ENCODE assay signal across 8 cellular contexts in the genomic region with DNA sequence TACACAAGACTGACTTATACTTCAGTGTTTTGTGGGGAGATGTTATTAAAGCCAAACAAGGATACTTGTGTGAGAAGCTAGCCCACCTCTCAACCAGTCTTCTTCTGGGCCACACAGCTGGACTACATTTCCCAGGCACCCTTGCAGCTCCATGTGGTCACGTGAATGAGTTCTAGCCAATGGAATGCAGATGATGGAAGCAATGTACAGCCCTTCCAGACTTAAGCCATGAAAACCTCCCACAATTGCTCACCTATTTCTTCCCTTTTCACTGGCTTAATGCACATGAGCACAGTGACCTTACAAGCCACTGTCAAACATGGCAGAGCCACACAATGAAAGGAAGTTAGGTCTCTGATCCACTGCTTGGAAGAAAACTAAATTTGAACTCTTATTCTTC. TPM values are rescaled to one million over a fixed set of nuclear protein-coding genes. Genes with fewer than 3 reads are reported as not detected.
DNase-seq lines count a peak whose midpoint lies in the region; FAIRE-seq and TF ChIP-seq lines count a peak whose summit lies in the region.

No MANE protein-coding gene starts in this region.

- peak; percentile 93 for FAIRE-seq in G401.6 (lab: Jason Lieb, UNC)

- H3K27me3 ChIP-seq in H7 (ENCODE audit: control insufficient read depth, insufficient read depth, low read length) = no peaks in the 10 kb centered on the region

- H3K4me3 ChIP-seq in H7 (ENCODE audit: insufficient read depth, low read depth, low read length) = no peak overlapping the region

- in situ Hi-C loops in ACHN (cut with HindIII; ENCODE audit: low pct_ligation_motif_present, low pct_unique_long_range_greater_than_20kb, low sequenced_read_pairs) = no loop called here

- no peaks in the 10 kb centered on the region for H3K36me3 ChIP-seq in H7 (replicated peaks; ENCODE audit: control insufficient read depth, insufficient read depth, low read length)

- TF ChIP-seq EP300 in Ishikawa (IDR thresholded peaks at IDR 0.05; ENCODE audit: borderline replicate concordance) = no peak

- DNase-seq in ACHN (peak; percentile 83), H7 (peak; percentile 62), SK-N-DZ (ENCODE audit: low spot score) (peak; percentile 70), fibroblast of peridontal ligament (ENCODE audit: extremely low read depth) (peak; percentile 66), renal cortical epithelial cell (ENCODE audit: low read depth) (peak; percentile 77), NCI-H2029 treated with DMSO at 0.1 percent for 48 hours (lab: John Stamatoyannopoulos, UW) (no peak)

- TF ChIP-seq RAD21 in Ishikawa (IDR thresholded peaks at IDR 0.05; ENCODE audit: low read depth) = no peak

TF ChIP-seq in Ishikawa, 13 proteins besides CTCF, POLR2A, EP300 and RAD21:
- TF ChIP-seq FOXM1 (IDR thresholded peaks at IDR 0.05; ENCODE audit: borderline replicate concordance, low read depth) = no peak
- TF ChIP-seq CREB1 (IDR thresholded peaks at IDR 0.05; ENCODE audit: low read depth) = no peak
- TF ChIP-seq ZBTB7A (IDR thresholded peaks at IDR 0.05; ENCODE audit: low read depth) = no peak
- TF ChIP-seq, protein P1, sequence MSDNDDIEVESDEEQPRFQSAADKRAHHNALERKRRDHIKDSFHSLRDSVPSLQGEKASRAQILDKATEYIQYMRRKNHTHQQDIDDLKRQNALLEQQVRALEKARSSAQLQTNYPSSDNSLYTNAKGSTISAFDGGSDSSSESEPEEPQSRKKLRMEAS (IDR thresholded peaks at IDR 0.05) = no peak
- TF ChIP-seq NFIC (IDR thresholded peaks at IDR 0.05) = no peak
- TF ChIP-seq, protein P2, sequence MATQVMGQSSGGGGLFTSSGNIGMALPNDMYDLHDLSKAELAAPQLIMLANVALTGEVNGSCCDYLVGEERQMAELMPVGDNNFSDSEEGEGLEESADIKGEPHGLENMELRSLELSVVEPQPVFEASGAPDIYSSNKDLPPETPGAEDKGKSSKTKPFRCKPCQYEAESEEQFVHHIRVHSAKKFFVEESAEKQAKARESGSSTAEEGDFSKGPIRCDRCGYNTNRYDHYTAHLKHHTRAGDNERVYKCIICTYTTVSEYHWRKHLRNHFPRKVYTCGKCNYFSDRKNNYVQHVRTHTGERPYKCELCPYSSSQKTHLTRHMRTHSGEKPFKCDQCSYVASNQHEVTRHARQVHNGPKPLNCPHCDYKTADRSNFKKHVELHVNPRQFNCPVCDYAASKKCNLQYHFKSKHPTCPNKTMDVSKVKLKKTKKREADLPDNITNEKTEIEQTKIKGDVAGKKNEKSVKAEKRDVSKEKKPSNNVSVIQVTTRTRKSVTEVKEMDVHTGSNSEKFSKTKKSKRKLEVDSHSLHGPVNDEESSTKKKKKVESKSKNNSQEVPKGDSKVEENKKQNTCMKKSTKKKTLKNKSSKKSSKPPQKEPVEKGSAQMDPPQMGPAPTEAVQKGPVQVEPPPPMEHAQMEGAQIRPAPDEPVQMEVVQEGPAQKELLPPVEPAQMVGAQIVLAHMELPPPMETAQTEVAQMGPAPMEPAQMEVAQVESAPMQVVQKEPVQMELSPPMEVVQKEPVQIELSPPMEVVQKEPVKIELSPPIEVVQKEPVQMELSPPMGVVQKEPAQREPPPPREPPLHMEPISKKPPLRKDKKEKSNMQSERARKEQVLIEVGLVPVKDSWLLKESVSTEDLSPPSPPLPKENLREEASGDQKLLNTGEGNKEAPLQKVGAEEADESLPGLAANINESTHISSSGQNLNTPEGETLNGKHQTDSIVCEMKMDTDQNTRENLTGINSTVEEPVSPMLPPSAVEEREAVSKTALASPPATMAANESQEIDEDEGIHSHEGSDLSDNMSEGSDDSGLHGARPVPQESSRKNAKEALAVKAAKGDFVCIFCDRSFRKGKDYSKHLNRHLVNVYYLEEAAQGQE (IDR thresholded peaks at IDR 0.05; ENCODE audit: low read depth) = no peak
- TF ChIP-seq CEBPB (IDR thresholded peaks at IDR 0.05) = no peak
- TF ChIP-seq TCF12 (IDR thresholded peaks at IDR 0.05; ENCODE audit: low read depth) = no peak
- TF ChIP-seq TAF1 (IDR thresholded peaks at IDR 0.05; ENCODE audit: low read depth) = no peak
- no peak for TF ChIP-seq EGR1 (IDR thresholded peaks at IDR 0.05)
- peak; percentile 64 for TF ChIP-seq YY1 (IDR thresholded peaks at IDR 0.05; ENCODE audit: low read depth)
- TF ChIP-seq TEAD4 (IDR thresholded peaks at IDR 0.05) = no peak
- TF ChIP-seq, protein P3, sequence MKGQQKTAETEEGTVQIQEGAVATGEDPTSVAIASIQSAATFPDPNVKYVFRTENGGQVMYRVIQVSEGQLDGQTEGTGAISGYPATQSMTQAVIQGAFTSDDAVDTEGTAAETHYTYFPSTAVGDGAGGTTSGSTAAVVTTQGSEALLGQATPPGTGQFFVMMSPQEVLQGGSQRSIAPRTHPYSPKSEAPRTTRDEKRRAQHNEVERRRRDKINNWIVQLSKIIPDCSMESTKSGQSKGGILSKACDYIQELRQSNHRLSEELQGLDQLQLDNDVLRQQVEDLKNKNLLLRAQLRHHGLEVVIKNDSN (IDR thresholded peaks at IDR 0.05) = peak; percentile 97

RNA-seq across cellular contexts. Expression of a gene that starts 20.4 kb away (rescaled TPM):
- 16.9 and 22.7 TPM in 2 replicates for total RNA-seq in H7 (2014; rRNA removed; shearing (Covaris generic))
- 15.0 and 21.3 TPM in 2 replicates for polyA plus RNA-seq in SK-N-DZ (2014; cell fraction: cytosol; rRNA removed)
- 13.1 and 19.1 TPM in 2 replicates for polyA plus RNA-seq in SK-N-DZ (2014; cell fraction: nucleus; rRNA removed)
- 64.4 and 76.0 TPM in 2 replicates for total RNA-seq in renal cortical epithelial cell
